Comparison of ENCODE assay signal across 15 cellular contexts in genomic region chr1:219587817-219588561, GRCh38. TPM values are rescaled to one million over a fixed set of nuclear protein-coding genes. Genes with fewer than 3 reads are reported as not detected.
DNase-seq lines count a peak whose midpoint lies in the region; ATAC-seq and TF ChIP-seq lines count a peak whose summit lies in the region.
"Had no signal": no experiment of that assay in that cellular context is flagged by ENCODE, and none has a peak within 500 bp of the region (broad histone marks: within the 10 kb centered on the region; RNA-seq: fewer than 3 reads in every experiment).

No MANE protein-coding gene starts in this region.

- no peak for TF ChIP-seq EP300 in gastroesophageal sphincter (IDR thresholded peaks at IDR 0.05)

- no peak overlapping the region for H3K27ac ChIP-seq in gastroesophageal sphincter
- H3K27ac ChIP-seq: cardiac muscle cell, pancreas, PC-9 had no signal

- H3K27me3 ChIP-seq in gastroesophageal sphincter: no peaks in the 10 kb centered on the region
- H3K27me3 ChIP-seq: cardiac muscle cell, pancreas had no signal

- DNase-seq in NCI-H2107 treated with DMSO at 0.1 percent for 48 hours (lab: John Stamatoyannopoulos, UW; ENCODE audit: unreplicated experiment): peak; percentile 68
- DNase-seq in NCI-H2107 (lab: John Stamatoyannopoulos, UW): no peak
- peak; percentile 51 for DNase-seq in stromal cell of bone marrow (ENCODE audit: low read depth)
- no peak for DNase-seq in T-helper 2 cell
- DNase-seq in SHP77 (lab: John Stamatoyannopoulos, UW): no peak
- no peak for DNase-seq in activated CD4-positive, alpha-beta T cell treated with anti-CD3 and anti-CD28 coated beads, Interleukin-2, amount 50 U/mL, for 1 hour
- DNase-seq: activated T-cell treated with anti-CD3 and anti-CD28 coated beads, Interleukin-2, amount 50 U/mL, for 24 hours; NCI-H1694 treated with DMSO at 0.1 percent for 48 hours; pancreas; PC-9 had no signal

- H3K4me3 ChIP-seq in gastroesophageal sphincter: no peak overlapping the region
- H3K4me3 ChIP-seq: cardiac muscle cell, pancreas, PC-9 had no signal

- 48 to 58% methylated on average over 2 to 5 of the region's 5 CpGs for WGBS in gastroesophageal sphincter (ENCODE audit: low coverage in 1 of 2), 2 donors

- H3K4me1 ChIP-seq in gastroesophageal sphincter: no peaks in the 10 kb centered on the region
- H3K4me1 ChIP-seq: pancreas had no signal

- ATAC-seq in SK-N-SH treated with all-trans-retinoic acid at 6 μM for 48 hours (peak; percentile 81), gastroesophageal sphincter (peak; percentile 65)
- ATAC-seq: left lobe of liver had no signal

- no peak for TF ChIP-seq CTCF in gastroesophageal sphincter (IDR thresholded peaks at IDR 0.05)

- TF ChIP-seq POLR2A in gastroesophageal sphincter (IDR thresholded peaks at IDR 0.05): no peak

- no peaks in the 10 kb centered on the region for H3K36me3 ChIP-seq in gastroesophageal sphincter
- H3K36me3 ChIP-seq: cardiac muscle cell, pancreas had no signal

- peaks cover 0 to 5% (median 0%) of the 10 kb centered on the region in 3 donors for H3K9me3 ChIP-seq in gastroesophageal sphincter
- H3K9me3 ChIP-seq: pancreas had no signal

TF ChIP-seq in SK-N-SH treated with all-trans-retinoic acid at 6 μM for 48 hours, 23 proteins besides CTCF, POLR2A, EP300 and RAD21:
- no peak for TF ChIP-seq PPARA (CRISPR knock-in tag; IDR thresholded peaks at IDR 0.05; ENCODE audit: borderline replicate concordance)
- TF ChIP-seq, protein P1, sequence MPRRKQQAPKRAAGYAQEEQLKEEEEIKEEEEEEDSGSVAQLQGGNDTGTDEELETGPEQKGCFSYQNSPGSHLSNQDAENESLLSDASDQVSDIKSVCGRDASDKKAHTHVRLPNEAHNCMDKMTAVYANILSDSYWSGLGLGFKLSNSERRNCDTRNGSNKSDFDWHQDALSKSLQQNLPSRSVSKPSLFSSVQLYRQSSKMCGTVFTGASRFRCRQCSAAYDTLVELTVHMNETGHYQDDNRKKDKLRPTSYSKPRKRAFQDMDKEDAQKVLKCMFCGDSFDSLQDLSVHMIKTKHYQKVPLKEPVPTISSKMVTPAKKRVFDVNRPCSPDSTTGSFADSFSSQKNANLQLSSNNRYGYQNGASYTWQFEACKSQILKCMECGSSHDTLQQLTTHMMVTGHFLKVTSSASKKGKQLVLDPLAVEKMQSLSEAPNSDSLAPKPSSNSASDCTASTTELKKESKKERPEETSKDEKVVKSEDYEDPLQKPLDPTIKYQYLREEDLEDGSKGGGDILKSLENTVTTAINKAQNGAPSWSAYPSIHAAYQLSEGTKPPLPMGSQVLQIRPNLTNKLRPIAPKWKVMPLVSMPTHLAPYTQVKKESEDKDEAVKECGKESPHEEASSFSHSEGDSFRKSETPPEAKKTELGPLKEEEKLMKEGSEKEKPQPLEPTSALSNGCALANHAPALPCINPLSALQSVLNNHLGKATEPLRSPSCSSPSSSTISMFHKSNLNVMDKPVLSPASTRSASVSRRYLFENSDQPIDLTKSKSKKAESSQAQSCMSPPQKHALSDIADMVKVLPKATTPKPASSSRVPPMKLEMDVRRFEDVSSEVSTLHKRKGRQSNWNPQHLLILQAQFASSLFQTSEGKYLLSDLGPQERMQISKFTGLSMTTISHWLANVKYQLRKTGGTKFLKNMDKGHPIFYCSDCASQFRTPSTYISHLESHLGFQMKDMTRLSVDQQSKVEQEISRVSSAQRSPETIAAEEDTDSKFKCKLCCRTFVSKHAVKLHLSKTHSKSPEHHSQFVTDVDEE (CRISPR knock-in tag; IDR thresholded peaks at IDR 0.05): peak; percentile 96
- no peak for TF ChIP-seq BACH2 (CRISPR knock-in tag; IDR thresholded peaks at IDR 0.05; ENCODE audit: borderline replicate concordance)
- peak; percentile 96 for TF ChIP-seq TCF4 (CRISPR knock-in tag; IDR thresholded peaks at IDR 0.05; ENCODE audit: borderline replicate concordance)
- TF ChIP-seq, protein P2, sequence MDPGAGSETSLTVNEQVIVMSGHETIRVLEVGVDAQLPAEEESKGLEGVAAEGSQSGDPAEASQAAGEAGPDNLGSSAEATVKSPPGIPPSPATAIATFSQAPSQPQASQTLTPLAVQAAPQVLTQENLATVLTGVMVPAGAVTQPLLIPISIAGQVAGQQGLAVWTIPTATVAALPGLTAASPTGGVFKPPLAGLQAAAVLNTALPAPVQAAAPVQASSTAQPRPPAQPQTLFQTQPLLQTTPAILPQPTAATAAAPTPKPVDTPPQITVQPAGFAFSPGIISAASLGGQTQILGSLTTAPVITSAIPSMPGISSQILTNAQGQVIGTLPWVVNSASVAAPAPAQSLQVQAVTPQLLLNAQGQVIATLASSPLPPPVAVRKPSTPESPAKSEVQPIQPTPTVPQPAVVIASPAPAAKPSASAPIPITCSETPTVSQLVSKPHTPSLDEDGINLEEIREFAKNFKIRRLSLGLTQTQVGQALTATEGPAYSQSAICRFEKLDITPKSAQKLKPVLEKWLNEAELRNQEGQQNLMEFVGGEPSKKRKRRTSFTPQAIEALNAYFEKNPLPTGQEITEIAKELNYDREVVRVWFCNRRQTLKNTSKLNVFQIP (CRISPR knock-in tag; IDR thresholded peaks at IDR 0.05; ENCODE audit: borderline replicate concordance, low read depth): no peak
- TF ChIP-seq ZC3H10 (CRISPR knock-in tag; IDR thresholded peaks at IDR 0.05): 0 out of 2 replicates have a peak, but pooled peaks have one; percentile 36
- TF ChIP-seq ISL1 (CRISPR knock-in tag; IDR thresholded peaks at IDR 0.05): peak; percentile 50; the same call in 1 of the 2 replicates

RNA-seq across cellular contexts. Expression of gene ZC3H11B, which starts 24.9 kb away (rescaled TPM):
- not detected for total RNA-seq in gastroesophageal sphincter
- total RNA-seq: frontal cortex, left lobe of liver, PC-9 had no signal

Comparison
In these comparisons a context has a peak if more than half of its experiments do, and no peak if none do; other contexts are left out.
1. DNase-seq: peak in NCI-H2107 treated with DMSO at 0.1 percent for 48 hours (single experiment) and stromal cell of bone marrow (single experiment); none in NCI-H2107 (single experiment), T-helper 2 cell (0 of 5), SHP77 (0 of 2) and activated CD4-positive, alpha-beta T cell treated with anti-CD3 and anti-CD28 coated beads, Interleukin-2, amount 50 U/mL, for 1 hour (single experiment).